In genomic region chr1:169390303-169390702, GRCh38 we compare ENCODE assay signal across 14 cellular contexts. TPM values are rescaled to one million over a fixed set of nuclear protein-coding genes. Genes with fewer than 3 reads are reported as not detected.
DNase-seq lines count a peak whose midpoint lies in the region; ATAC-seq lines count a peak whose summit lies in the region.
"Had no signal": no experiment of that assay in that cellular context is flagged by ENCODE, and none has a peak within 500 bp of the region (broad histone marks: within the 10 kb centered on the region; RNA-seq: fewer than 3 reads in every experiment).

No MANE protein-coding gene starts in this region.

- peak overlapping the region; percentile 44 for H3K27ac Mint-ChIP-seq in activated CD4-positive, alpha-beta T cell treated with anti-CD3 and anti-CD28 coated beads, Interleukin-2, amount 10 ng/mL, durations not matched to agents 7 days and 5 days
- H3K27ac Mint-ChIP-seq in central memory CD8-positive, alpha-beta T cell (ENCODE audit: low read depth), result peak overlapping the region; percentile 76

- H3K36me3 Mint-ChIP-seq in activated CD4-positive, alpha-beta T cell treated with anti-CD3 and anti-CD28 coated beads, Interleukin-2, amount 10 ng/mL, durations not matched to agents 7 days and 5 days (ENCODE audit: low read depth), result peaks cover 75% of the 10 kb centered on the region
- peaks cover 51% of the 10 kb centered on the region for H3K36me3 Mint-ChIP-seq in central memory CD8-positive, alpha-beta T cell (ENCODE audit: insufficient read depth)

- CTCF ChIA-PET in activated CD4-positive, alpha-beta T cell treated with anti-CD3 and anti-CD28 coated beads, Interleukin-2, amount 10 ng/mL, durations not matched to agents 7 days and 5 days (lab: Charles Lee), result no interaction called here

- POLR2A ChIA-PET in activated CD4-positive, alpha-beta T cell treated with anti-CD3 and anti-CD28 coated beads, Interleukin-2, amount 10 ng/mL, durations not matched to agents 7 days and 5 days (lab: Charles Lee), result interaction anchor here (0.7 to 1.3 kb wide), 2 partner anchors 22 to 138 kb away, joined by 3 to 5 read pairs; partner anchors contain the start of genes BLZF1 and NME7

- H3K27me3 Mint-ChIP-seq in activated CD4-positive, alpha-beta T cell treated with anti-CD3 and anti-CD28 coated beads, Interleukin-2, amount 10 ng/mL, durations not matched to agents 7 days and 5 days, result no peaks in the 10 kb centered on the region
- H3K27me3 Mint-ChIP-seq in central memory CD8-positive, alpha-beta T cell, result no peaks in the 10 kb centered on the region

- no peak for DNase-seq in activated CD4-positive, alpha-beta T cell treated with anti-CD3 and anti-CD28 coated beads, Interleukin-2, amount 10 ng/mL, durations not matched to agents 7 days and 5 days
- DNase-seq in activated CD4-positive, alpha-beta T cell treated with anti-CD3 and anti-CD28 coated beads, Interleukin-2, amount 50 U/mL, for 4 hours, result no peak
- DNase-seq in central memory CD8-positive, alpha-beta T cell (ENCODE audit: low spot score in 2 of 2), result no peak
- DNase-seq in NCI-H1092 (lab: John Stamatoyannopoulos, UW) (no peak), LoVo (ENCODE audit: low spot score) (no peak), NCI-H1436 treated with DMSO at 0.1 percent for 48 hours (lab: John Stamatoyannopoulos, UW) (no peak)
- DNase-seq: cerebellar nuclear complex, KBM-7, retina had no signal

- peaks cover 14% of the 10 kb centered on the region for H3K4me1 Mint-ChIP-seq in activated CD4-positive, alpha-beta T cell treated with anti-CD3 and anti-CD28 coated beads, Interleukin-2, amount 10 ng/mL, durations not matched to agents 7 days and 5 days
- no peaks in the 10 kb centered on the region for H3K4me1 Mint-ChIP-seq in central memory CD8-positive, alpha-beta T cell

- H3K9me3 Mint-ChIP-seq in activated CD4-positive, alpha-beta T cell treated with anti-CD3 and anti-CD28 coated beads, Interleukin-2, amount 10 ng/mL, durations not matched to agents 7 days and 5 days, result peaks cover 3% of the 10 kb centered on the region
- H3K9me3 Mint-ChIP-seq in central memory CD8-positive, alpha-beta T cell, result no peaks in the 10 kb centered on the region

- peak; percentile 75 for ATAC-seq in GM21529 (IDR thresholded peaks at IDR 0.05; ENCODE audit: unreplicated experiment)
- ATAC-seq in HG03095 (IDR thresholded peaks at IDR 0.05; ENCODE audit: unreplicated experiment), result peak; percentile 83
- no peak for ATAC-seq in central memory CD8-positive, alpha-beta T cell (replicated peaks; ENCODE audit: extremely low read depth, poor library complexity, severe bottlenecking)
- ATAC-seq: HCT116, Panc1 had no signal

- no peak overlapping the region for H3K4me3 Mint-ChIP-seq in activated CD4-positive, alpha-beta T cell treated with anti-CD3 and anti-CD28 coated beads, Interleukin-2, amount 10 ng/mL, durations not matched to agents 7 days and 5 days
- no peak overlapping the region for H3K4me3 Mint-ChIP-seq in central memory CD8-positive, alpha-beta T cell

RNA-seq across cellular contexts. Expression of gene BLZF1, which starts 22.3 kb away (rescaled TPM):
- total RNA-seq in activated CD4-positive, alpha-beta T cell treated with anti-CD3 and anti-CD28 coated beads, Interleukin-2, amount 10 ng/mL, durations not matched to agents 7 days and 5 days, result 10 to 100 TPM; 23.9 to 24.9 TPM

RNA-seq across cellular contexts. Expression of gene NME7, which starts 22.7 kb away (rescaled TPM):
- 10 to 100 TPM; 16.6 to 16.9 TPM for total RNA-seq in activated CD4-positive, alpha-beta T cell treated with anti-CD3 and anti-CD28 coated beads, Interleukin-2, amount 10 ng/mL, durations not matched to agents 7 days and 5 days

RNA-seq across cellular contexts. Expression of gene CCDC181, which starts 37.0 kb away (rescaled TPM):
- not detected for total RNA-seq in activated CD4-positive, alpha-beta T cell treated with anti-CD3 and anti-CD28 coated beads, Interleukin-2, amount 10 ng/mL, durations not matched to agents 7 days and 5 days
- total RNA-seq: suprapubic skin had no signal
